10 cellular contexts compared by ENCODE assay signal in the genomic region with DNA sequence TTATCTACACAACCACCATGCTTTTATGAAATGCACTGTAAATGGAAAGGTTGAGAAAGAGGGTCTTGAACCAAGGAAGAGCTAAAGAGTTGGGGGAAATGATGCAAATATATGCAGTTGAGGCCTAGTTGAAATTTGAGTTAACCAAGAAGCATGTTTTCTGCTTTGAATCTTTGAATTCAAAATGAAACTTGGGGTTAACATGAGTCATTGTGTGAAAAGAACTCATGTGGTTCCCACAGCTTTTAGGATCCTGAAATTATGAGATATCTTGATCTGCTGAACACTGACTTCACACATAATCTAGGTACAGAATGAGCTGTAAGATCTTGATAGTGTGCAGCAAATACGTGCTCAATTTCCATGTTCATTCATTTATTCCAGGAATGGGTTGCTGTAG.
DNase-seq lines count a peak whose midpoint lies in the region; ATAC-seq lines count a peak whose summit lies in the region.
"Had no signal": no experiment of that assay in that cellular context is flagged by ENCODE, and none has a peak within 500 bp of the region (broad histone marks: within the 10 kb centered on the region; RNA-seq: fewer than 3 reads in every experiment).

No MANE protein-coding gene starts in this region.

- H3K4me3 Mint-ChIP-seq in activated naive CD8-positive, alpha-beta T cell treated with anti-CD3 and anti-CD28 coated beads, Interleukin-2, amount 50 U/mL, for 24 hours: no peak overlapping the region

- H3K27me3 Mint-ChIP-seq in activated naive CD8-positive, alpha-beta T cell treated with anti-CD3 and anti-CD28 coated beads, Interleukin-2, amount 50 U/mL, for 24 hours: peaks cover 14% of the 10 kb centered on the region

- no peak for DNase-seq in activated naive CD8-positive, alpha-beta T cell treated with anti-CD3 and anti-CD28 coated beads, Interleukin-2, amount 50 U/mL, for 24 hours
- DNase-seq in NCI-H748 treated with DMSO at 0.1 percent for 48 hours (lab: John Stamatoyannopoulos, UW): no peak
- DNase-seq in activated CD4-positive, alpha-beta T cell treated with anti-CD3 and anti-CD28 coated beads for 1 hour: no peak
- DNase-seq in A172 (ENCODE audit: low spot score): no peak
- DNase-seq: PC-9 had no signal

- H3K36me3 Mint-ChIP-seq in activated naive CD8-positive, alpha-beta T cell treated with anti-CD3 and anti-CD28 coated beads, Interleukin-2, amount 50 U/mL, for 24 hours (ENCODE audit: low read depth): peaks cover 3% of the 10 kb centered on the region

- peaks cover 40% of the 10 kb centered on the region for H3K4me1 Mint-ChIP-seq in activated naive CD8-positive, alpha-beta T cell treated with anti-CD3 and anti-CD28 coated beads, Interleukin-2, amount 50 U/mL, for 24 hours

- peak overlapping the region; percentile 71 for H3K27ac Mint-ChIP-seq in activated naive CD8-positive, alpha-beta T cell treated with anti-CD3 and anti-CD28 coated beads, Interleukin-2, amount 50 U/mL, for 24 hours

- peaks cover 13% of the 10 kb centered on the region for H3K9me3 Mint-ChIP-seq in activated naive CD8-positive, alpha-beta T cell treated with anti-CD3 and anti-CD28 coated beads, Interleukin-2, amount 50 U/mL, for 24 hours

- peak; percentile 96 for ATAC-seq in GM18858 (IDR thresholded peaks at IDR 0.05; ENCODE audit: unreplicated experiment)
- peak; percentile 97 for ATAC-seq in GM21381 (IDR thresholded peaks at IDR 0.05; ENCODE audit: unreplicated experiment)
- ATAC-seq in HG03108 (IDR thresholded peaks at IDR 0.05; ENCODE audit: unreplicated experiment): peak; percentile 99
- peak; percentile 98 for ATAC-seq in activated naive CD8-positive, alpha-beta T cell treated with anti-CD3 and anti-CD28 coated beads, Interleukin-2, amount 50 U/mL, for 24 hours
- no peak for ATAC-seq in esophagus mucosa
- ATAC-seq: left lobe of liver had no signal
